In genomic region chr6:158409451-158409850, GRCh38 we compare ENCODE assay signal across 11 cellular contexts.
A peak's percentile ranks its signal among the peaks of the same experiment; 100 is the strongest.
DNase-seq lines count a peak whose midpoint lies in the region; ATAC-seq and TF ChIP-seq lines count a peak whose summit lies in the region.
"Had no signal": no experiment of that assay in that cellular context is flagged by ENCODE, and none has a peak within 500 bp of the region (broad histone marks: within the 10 kb centered on the region; RNA-seq: fewer than 3 reads in every experiment).

No MANE protein-coding gene starts in this region.

- H3K27me3 ChIP-seq in BLaER1 treated with 17β-estradiol and CSF1 and Interleukin-3, amounts not matched to agents 10 nM and 100 nM = no peaks in the 10 kb centered on the region

- H3K4me2 ChIP-seq in BLaER1 treated with 17β-estradiol and CSF1 and Interleukin-3, amounts not matched to agents 10 nM and 100 nM = peak overlapping the region; percentile 27 to 75 (median 52)

- H3K9ac ChIP-seq in BLaER1 treated with 17β-estradiol and CSF1 and Interleukin-3, amounts not matched to agents 10 nM and 100 nM = 0 out of 22 replicates have a peak overlapping the region, but pooled peaks of 1 of the 11 experiments have one; percentile 8

- H3K9me3 ChIP-seq in BLaER1 treated with 17β-estradiol and CSF1 and Interleukin-3, amounts not matched to agents 10 nM and 100 nM (replicated peaks in 1 of 11) = peaks cover 0 to 6% (median 0%) of the 10 kb centered on the region in 11 experiments; a peak in 1 of 22 replicates

- H3K4me3 Mint-ChIP-seq in mesothelial cell of epicardium = no peak overlapping the region

- TF ChIP-seq CTCF in mesothelial cell of epicardium (IDR thresholded peaks at IDR 0.05; ENCODE audit: unreplicated experiment) = no peak

- H3K4me1 ChIP-seq in BLaER1 treated with 17β-estradiol and CSF1 and Interleukin-3, amounts not matched to agents 10 nM and 100 nM = peaks cover 11 to 30% (median 20%) of the 10 kb centered on the region in 10 experiments

- peaks cover 15 to 30% (median 19%) of the 10 kb centered on the region in 11 experiments for H3K36me3 ChIP-seq in BLaER1 treated with 17β-estradiol and CSF1 and Interleukin-3, amounts not matched to agents 10 nM and 100 nM

- ATAC-seq in HG02870 (IDR thresholded peaks at IDR 0.05; ENCODE audit: unreplicated experiment) = no peak

- peak overlapping the region; percentile 2 for H3K27ac Mint-ChIP-seq in mesothelial cell of epicardium

- H3K4me1 Mint-ChIP-seq in mesothelial cell of epicardium = peaks cover 27% of the 10 kb centered on the region

- DNase-seq in NOMO-1 treated with DMSO at 0.1 percent for 48 hours (lab: John Stamatoyannopoulos, UW; ENCODE audit: unreplicated experiment) = peak; percentile 29
- DNase-seq in mesothelial cell of epicardium (ENCODE audit: low spot score in 2 of 2, unreplicated experiment in 2 of 2) = no peak
- no peak for DNase-seq in COLO668 (lab: John Stamatoyannopoulos, UW; ENCODE audit: unreplicated experiment)
- DNase-seq in SW 1271 (lab: John Stamatoyannopoulos, UW) = no peak
- no peak for DNase-seq in iPS-NIHi7 (ENCODE audit: extremely low spot score)

- peak overlapping the region in 10 of 11 experiments; percentile 22 to 72 (median 44); a peak in 17 of 22 replicates for H3K27ac ChIP-seq in BLaER1 treated with 17β-estradiol and CSF1 and Interleukin-3, amounts not matched to agents 10 nM and 100 nM
- H3K27ac ChIP-seq in cingulate gyrus (ENCODE audit: low read depth, low read length) = peak overlapping the region; percentile 83
- H3K27ac ChIP-seq: epithelial cell of prostate, VCaP had no signal

- H3K9me3 Mint-ChIP-seq in mesothelial cell of epicardium = peaks cover 20% of the 10 kb centered on the region

- no peaks in the 10 kb centered on the region for H3K27me3 Mint-ChIP-seq in mesothelial cell of epicardium (ENCODE audit: low read depth)

- H3K36me3 Mint-ChIP-seq in mesothelial cell of epicardium = peaks cover 33% of the 10 kb centered on the region

- H4K20me1 ChIP-seq in BLaER1 treated with 17β-estradiol and CSF1 and Interleukin-3, amounts not matched to agents 10 nM and 100 nM = peaks cover 0 to 43% (median 6%) of the 10 kb centered on the region in 11 experiments; a peak in 9 of 22 replicates

- no peak overlapping the region for H3K4me3 ChIP-seq in BLaER1 treated with 17β-estradiol and CSF1 and Interleukin-3, amounts not matched to agents 10 nM and 100 nM
- H3K4me3 ChIP-seq: lung had no signal
